Comparison of ENCODE assay signal across 29 cellular contexts in the genomic region with DNA sequence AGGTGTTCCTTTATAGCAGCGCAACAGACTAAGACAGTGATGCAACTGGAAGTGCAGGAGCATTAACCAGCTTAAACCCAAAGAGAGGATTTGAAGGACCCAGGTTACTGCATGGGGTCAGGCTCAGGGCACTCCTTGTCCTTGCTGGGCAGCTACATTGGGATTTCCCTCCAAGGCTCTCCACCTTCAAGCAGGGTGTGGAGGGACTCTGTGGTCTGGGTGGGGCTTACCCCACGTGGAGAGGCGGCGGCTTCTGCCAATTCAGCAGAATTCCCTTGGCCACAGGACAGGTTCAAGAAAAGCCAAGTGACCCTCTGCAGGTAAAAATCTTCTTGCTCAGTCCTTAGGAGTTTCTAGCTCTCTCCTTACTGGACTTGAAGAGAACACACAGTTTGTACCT.
"Had no signal": no experiment of that assay in that cellular context is flagged by ENCODE, and none has a peak within 500 bp of the region (broad histone marks: within the 10 kb centered on the region; RNA-seq: fewer than 3 reads in every experiment).

No MANE protein-coding gene starts in this region.

- H3K27me3 ChIP-seq: colonic mucosa, dorsolateral prefrontal cortex, esophagus muscularis mucosa, hepatocyte, stomach, suprapubic skin, transverse colon, uterus had no signal

- H3K9me3 Mint-ChIP-seq: immature natural killer cell had no signal

- FAIRE-seq: bronchial epithelial cell, endothelial cell of umbilical vein, frontal cortex had no signal

- H3K27ac ChIP-seq: colonic mucosa, esophagus muscularis mucosa, hepatocyte, left ventricle myocardium inferior, parathyroid adenoma, stomach, suprapubic skin, transverse colon, uterus had no signal

- H3K27ac Mint-ChIP-seq: activated naive CD8-positive, alpha-beta T cell treated with anti-CD3 and anti-CD28 coated beads, Interleukin-2, amount 10 ng/mL, durations not matched to agents 7 days and 5 days; activated T-helper 1 cell treated with anti-CD3 and anti-CD28 coated beads, Interleukin-12 subunit alpha, Interleukin-12 subunit beta, Interleukin-2, Interleukin-4 antibody, amounts not matched to agents 30 ng/mL and 10 ng/mL and 1 ng/mL, durations not matched to agents 14 hours and 24 hours and 36 hours; effector memory CD8-positive, alpha-beta T cell; immature natural killer cell had no signal

- H3K36me3 ChIP-seq: colonic mucosa, uterus had no signal

- ATAC-seq: activated CD4-positive, CD25-positive, alpha-beta regulatory T cell treated with anti-CD3 and anti-CD28 coated beads, Interleukin-2, amount 50 U/mL, for 24 hours; effector memory CD8-positive, alpha-beta T cell; natural killer cell treated with Interleukin-12 subunit alpha and Interleukin-12 subunit beta and Interleukin-15 and Interleukin-18, amount 100 ng/mL, for 72 hours; right cardiac atrium; T-helper 17 cell had no signal

- DNase-seq: activated CD4-positive, alpha-beta T cell treated with anti-CD3 and anti-CD28 coated beads, Interleukin-2, amount 50 U/mL, for 1 hour; activated naive CD8-positive, alpha-beta T cell treated with anti-CD3 and anti-CD28 coated beads, Interleukin-2, amount 10 ng/mL, durations not matched to agents 7 days and 5 days; amygdala; colonic mucosa; dorsolateral prefrontal cortex; effector memory CD8-positive, alpha-beta T cell; glutamatergic neuron; immature natural killer cell; left ventricle myocardium inferior; midbrain; nucleus accumbens; right cardiac atrium; stimulated activated CD4-positive, alpha-beta T cell treated with anti-CD3 and anti-CD28 coated beads, Interleukin-12 subunit alpha, Interleukin-12 subunit beta, amount 100 ng/mL, for 4 hours; stimulated activated CD4-positive, alpha-beta T cell treated with anti-CD3 and anti-CD28 coated beads, Interleukin-4, amount 100 ng/mL, for 4 hours; stomach; SW 1271; T-helper 17 cell; transverse colon; uterus had no signal

- H3K9ac ChIP-seq: parathyroid adenoma had no signal

- H3K4me2 ChIP-seq: hepatocyte had no signal

- H3K4me3 ChIP-seq: colonic mucosa, dorsolateral prefrontal cortex, esophagus muscularis mucosa, hepatocyte, left ventricle myocardium inferior, stomach, suprapubic skin, transverse colon, uterus had no signal

- H3K4me1 ChIP-seq: colonic mucosa, parathyroid adenoma, uterus had no signal

- H3K4me3 Mint-ChIP-seq: activated naive CD8-positive, alpha-beta T cell treated with anti-CD3 and anti-CD28 coated beads, Interleukin-2, amount 10 ng/mL, durations not matched to agents 7 days and 5 days; activated T-helper 1 cell treated with anti-CD3 and anti-CD28 coated beads, Interleukin-12 subunit alpha, Interleukin-12 subunit beta, Interleukin-2, Interleukin-4 antibody, amounts not matched to agents 30 ng/mL and 10 ng/mL and 1 ng/mL, durations not matched to agents 14 hours and 24 hours and 36 hours; effector memory CD8-positive, alpha-beta T cell; immature natural killer cell; T-helper 17 cell had no signal

- H3K9me3 ChIP-seq: colonic mucosa, esophagus muscularis mucosa, stomach, suprapubic skin, transverse colon, uterus had no signal

- H2AFZ ChIP-seq: hepatocyte, parathyroid adenoma had no signal

- H3K27me3 Mint-ChIP-seq: activated naive CD8-positive, alpha-beta T cell treated with anti-CD3 and anti-CD28 coated beads, Interleukin-2, amount 10 ng/mL, durations not matched to agents 7 days and 5 days; effector memory CD8-positive, alpha-beta T cell; natural killer cell treated with Interleukin-12 subunit alpha and Interleukin-12 subunit beta and Interleukin-15 and Interleukin-18, amount 100 ng/mL, for 72 hours; T-helper 17 cell had no signal
